Comparison of ENCODE assay signal across 8 cellular contexts in the genomic region with DNA sequence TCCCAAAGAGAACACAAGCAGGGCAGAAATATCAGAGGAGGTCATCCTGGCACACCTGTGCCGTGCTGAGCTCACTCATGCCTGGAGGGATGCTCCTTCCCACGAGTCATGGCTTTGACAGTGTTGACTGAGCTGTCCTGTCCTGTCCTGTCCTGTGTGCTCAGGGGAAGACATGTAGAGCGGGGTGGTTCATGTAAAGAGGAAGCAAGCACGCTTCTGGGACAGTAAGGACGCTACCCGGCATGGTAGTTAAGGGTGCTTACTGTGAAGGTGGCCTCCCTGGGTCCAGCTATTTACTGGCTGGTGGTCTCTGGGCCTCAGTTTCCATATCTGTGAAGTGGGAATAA. TPM values are rescaled to one million over a fixed set of nuclear protein-coding genes. Genes with fewer than 3 reads are reported as not detected.
A peak's percentile ranks its signal among the peaks of the same experiment; 100 is the strongest.
DNase-seq lines count a peak whose midpoint lies in the region; ATAC-seq and TF ChIP-seq lines count a peak whose summit lies in the region.

No MANE protein-coding gene starts in this region.

- intact Hi-C loops in breast epithelium (cut with DNase I; ENCODE audit: low total_unique reads) (no loop called here), sciatic nerve (cut with DNase I) (no loop called here)

- H3K4me1 ChIP-seq in breast epithelium: peaks cover 4 to 20% of the 10 kb centered on the region in 2 donors

- ATAC-seq in HG03521 (IDR thresholded peaks at IDR 0.05; ENCODE audit: unreplicated experiment) (peak; percentile 51), sciatic nerve (peak; percentile 25), HG03520 (IDR thresholded peaks at IDR 0.05; ENCODE audit: unreplicated experiment) (no peak)

- H3K27me3 ChIP-seq in breast epithelium: no peaks in the 10 kb centered on the region

- peak; percentile 12 for DNase-seq in activated T-cell treated with anti-CD3 and anti-CD28 coated beads for 1 hour (ENCODE audit: low read depth)
- DNase-seq in activated T-cell treated with anti-CD3 and anti-CD28 coated beads, Interleukin-2, amount 50 U/mL, for 1 hour: no peak
- no peak for DNase-seq in breast epithelium (ENCODE audit: low spot score in 2 of 2)
- no peak for DNase-seq in sciatic nerve (ENCODE audit: low spot score)
- DNase-seq in activated effector memory CD4-positive, alpha-beta T cell treated with Interleukin-2 at 50 U/mL for 16 hours: no peak
- no peak for DNase-seq in iPS-NIHi11 (ENCODE audit: low spot score)

- TF ChIP-seq POLR2A in breast epithelium (IDR thresholded peaks at IDR 0.05): no peak

- no peaks in the 10 kb centered on the region for H3K36me3 ChIP-seq in breast epithelium

- no peaks in the 10 kb centered on the region for H3K9me3 ChIP-seq in breast epithelium

- no peak for TF ChIP-seq CTCF in breast epithelium (IDR thresholded peaks at IDR 0.05)

- peak overlapping the region; percentile 86 to 88 for H3K27ac ChIP-seq in breast epithelium

- peak overlapping the region; percentile 28 to 62 (median 33) for H3K4me3 ChIP-seq in breast epithelium

RNA-seq across cellular contexts. Expression of a gene that starts 0.4 kb away (rescaled TPM):
- total RNA-seq in breast epithelium (10 to 100 TPM; 17.4 to 58.1 (median 30.1) TPM), sciatic nerve (41.8 TPM)
